Comparison of ENCODE assay signal across 24 cellular contexts in the genomic region with DNA sequence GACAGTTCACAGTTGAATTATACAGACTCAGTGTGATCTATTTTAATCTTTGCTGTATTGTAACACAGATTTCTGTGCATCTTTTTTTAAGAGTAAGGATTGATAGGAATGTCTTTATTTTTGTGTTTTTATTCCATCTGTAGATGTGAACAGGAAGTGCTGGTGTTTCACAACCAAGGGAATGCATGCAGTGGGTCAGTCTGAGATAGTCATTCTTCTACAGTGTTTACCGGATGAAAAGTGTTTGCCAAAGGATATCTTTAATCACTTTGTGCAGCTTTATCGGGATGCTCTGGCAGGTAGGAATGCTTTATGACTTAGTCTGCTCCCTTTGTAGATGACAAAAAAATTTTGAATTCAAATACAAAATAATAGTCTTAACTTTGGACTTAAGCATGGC.
DNase-seq lines count a peak whose midpoint lies in the region; ATAC-seq and TF ChIP-seq lines count a peak whose summit lies in the region.
"Had no signal": no experiment of that assay in that cellular context is flagged by ENCODE, and none has a peak within 500 bp of the region (broad histone marks: within the 10 kb centered on the region; RNA-seq: fewer than 3 reads in every experiment).

No MANE protein-coding gene starts in this region.

- no peaks in the 10 kb centered on the region for H3K27me3 ChIP-seq in CD8-positive, alpha-beta memory T cell (ENCODE audit: insufficient read depth, low read length, poor library complexity, severe bottlenecking)
- H3K27me3 ChIP-seq: adrenal gland, BE2C, gastrocnemius medialis, neural progenitor cell, upper lobe of right lung had no signal

- H3K27ac ChIP-seq in CD8-positive, alpha-beta memory T cell (ENCODE audit: low read depth, low read length) = no peak overlapping the region
- H3K27ac ChIP-seq: gastrocnemius medialis, neural progenitor cell, psoas muscle, upper lobe of right lung had no signal

- CTCF ChIA-PET in CD8-positive, alpha-beta memory T cell (lab: Charles Lee) = no interaction called here

- H3K4me1 Mint-ChIP-seq in HFFc6 (ENCODE audit: low read depth) = peaks cover 9% of the 10 kb centered on the region
- H3K4me1 Mint-ChIP-seq in CD8-positive, alpha-beta memory T cell = no peaks in the 10 kb centered on the region
- H3K4me1 Mint-ChIP-seq: activated CD8-positive, alpha-beta memory T cell treated with anti-CD3 and anti-CD28 coated beads, Interleukin-2, amount 10 ng/mL, durations not matched to agents 7 days and 5 days; central memory CD8-positive, alpha-beta T cell had no signal

- no peak overlapping the region for H3K4me3 ChIP-seq in cardiac fibroblast (replicated peaks in 1 of 2; ENCODE audit: low read depth in 2 of 2, low read length in 2 of 2)
- H3K4me3 ChIP-seq in fibroblast of villous mesenchyme (ENCODE audit: low read depth, low read length) = no peak overlapping the region
- no peak overlapping the region for H3K4me3 ChIP-seq in CD8-positive, alpha-beta memory T cell (ENCODE audit: low read length)
- H3K4me3 ChIP-seq: adrenal gland, gastrocnemius medialis, neural progenitor cell, psoas muscle, smooth muscle cell, upper lobe of right lung had no signal

- POLR2A ChIA-PET in CD8-positive, alpha-beta memory T cell (lab: Charles Lee) = interaction anchor here (0.7 kb wide), 1 partner anchor 97 kb away, joined by 6 read pairs; no protein-coding TSS in a partner anchor

- H3K36me3 Mint-ChIP-seq in HFFc6 (ENCODE audit: low read depth) = peaks cover 4% of the 10 kb centered on the region; the same call in 1 of the 2 replicates
- peaks cover 8 to 27% (median 12%) of the 10 kb centered on the region in 3 donors for H3K36me3 Mint-ChIP-seq in CD8-positive, alpha-beta memory T cell
- H3K36me3 Mint-ChIP-seq: activated CD8-positive, alpha-beta memory T cell treated with anti-CD3 and anti-CD28 coated beads, Interleukin-2, amount 10 ng/mL, durations not matched to agents 7 days and 5 days had no signal

- no peaks in the 10 kb centered on the region for H3K9me3 ChIP-seq in CD8-positive, alpha-beta memory T cell (ENCODE audit: low read length)
- H3K9me3 ChIP-seq: adrenal gland, BE2C, gastrocnemius medialis, psoas muscle, upper lobe of right lung had no signal

- H3K36me3 ChIP-seq in CD8-positive, alpha-beta memory T cell (ENCODE audit: insufficient read depth, low read length) = no peaks in the 10 kb centered on the region
- H3K36me3 ChIP-seq: adrenal gland, BE2C had no signal

- ATAC-seq in GM21381 (IDR thresholded peaks at IDR 0.05; ENCODE audit: unreplicated experiment) = no peak
- ATAC-seq: activated CD8-positive, alpha-beta memory T cell treated with anti-CD3 and anti-CD28 coated beads, Interleukin-2, amount 10 ng/mL, durations not matched to agents 7 days and 5 days; gastrocnemius medialis; psoas muscle; upper lobe of right lung had no signal

- H3K27ac Mint-ChIP-seq in HFFc6 = peak overlapping the region; percentile 15; the same call in 1 of the 2 replicates
- no peak overlapping the region for H3K27ac Mint-ChIP-seq in CD8-positive, alpha-beta memory T cell
- H3K27ac Mint-ChIP-seq: activated CD8-positive, alpha-beta memory T cell treated with anti-CD3 and anti-CD28 coated beads, Interleukin-2, amount 10 ng/mL, durations not matched to agents 7 days and 5 days; neural progenitor cell had no signal

- no peaks in the 10 kb centered on the region for H3K9me3 Mint-ChIP-seq in HFFc6
- no peaks in the 10 kb centered on the region for H3K9me3 Mint-ChIP-seq in CD8-positive, alpha-beta memory T cell
- H3K9me3 Mint-ChIP-seq: central memory CD8-positive, alpha-beta T cell; neural progenitor cell had no signal

- no peak for TF ChIP-seq CTCF in HFFc6 (IDR thresholded peaks at IDR 0.05)
- TF ChIP-seq CTCF in cardiac fibroblast (IDR thresholded peaks at IDR 0.05; ENCODE audit: low read depth, low read length) = no peak
- no peak for TF ChIP-seq CTCF in fibroblast of villous mesenchyme (IDR thresholded peaks at IDR 0.05; ENCODE audit: insufficient read depth, low read depth, low read length)

- peak; percentile 8 for DNase-seq in HFFc6
- peak; percentile 57 to 64 for DNase-seq in cardiac fibroblast (ENCODE audit: low read depth in 2 of 2)
- peak; percentile 61 for DNase-seq in fibroblast of villous mesenchyme (ENCODE audit: low read depth)
- no peak for DNase-seq in mesenteric fat pad (ENCODE audit: low spot score)
- no peak for DNase-seq in CD8-positive, alpha-beta memory T cell
- no peak for DNase-seq in NAMALWA (ENCODE audit: low spot score)
- DNase-seq: activated CD4-positive, alpha-beta T cell treated with anti-CD3 and anti-CD28 coated beads for 4 hours; activated CD8-positive, alpha-beta memory T cell treated with anti-CD3 and anti-CD28 coated beads, Interleukin-2, amount 10 ng/mL, durations not matched to agents 7 days and 5 days; activated effector memory CD4-positive, alpha-beta T cell treated with anti-CD3 and anti-CD28 coated beads, Interleukin-2, amount 50 U/mL, for 16 hours; BE2C; effector memory CD4-positive, alpha-beta T cell; gastrocnemius medialis; Karpas-422; NCI-H1105; NCI-H2081; NCI-H524 treated with DMSO at 0.1 percent for 48 hours; psoas muscle; stimulated activated CD4-positive, alpha-beta T cell treated with anti-CD3 and anti-CD28 coated beads, Interleukin-4, amount 100 ng/mL, for 24 hours; upper lobe of right lung had no signal

- H3K4me3 Mint-ChIP-seq in HFFc6 = no peak overlapping the region
- no peak overlapping the region for H3K4me3 Mint-ChIP-seq in CD8-positive, alpha-beta memory T cell
- H3K4me3 Mint-ChIP-seq: activated CD8-positive, alpha-beta memory T cell treated with anti-CD3 and anti-CD28 coated beads, Interleukin-2, amount 10 ng/mL, durations not matched to agents 7 days and 5 days; central memory CD8-positive, alpha-beta T cell; neural progenitor cell had no signal

- H3K27me3 Mint-ChIP-seq in HFFc6 (ENCODE audit: insufficient read depth) = peaks cover 1% of the 10 kb centered on the region; the same call in 1 of the 2 replicates
- H3K27me3 Mint-ChIP-seq in CD8-positive, alpha-beta memory T cell = no peaks in the 10 kb centered on the region
- H3K27me3 Mint-ChIP-seq: activated CD8-positive, alpha-beta memory T cell treated with anti-CD3 and anti-CD28 coated beads, Interleukin-2, amount 10 ng/mL, durations not matched to agents 7 days and 5 days; central memory CD8-positive, alpha-beta T cell had no signal

- H3K4me1 ChIP-seq in CD8-positive, alpha-beta memory T cell (ENCODE audit: insufficient read depth, low read length) = no peaks in the 10 kb centered on the region
- H3K4me1 ChIP-seq: adrenal gland, BE2C, gastrocnemius medialis, psoas muscle, upper lobe of right lung had no signal

Comparison
In these comparisons a context has a peak if more than half of its experiments do, and no peak if none do; other contexts are left out.
1. DNase-seq: peak in HFFc6 (single experiment), cardiac fibroblast (2 of 2) and fibroblast of villous mesenchyme (single experiment); none in mesenteric fat pad (single experiment), CD8-positive, alpha-beta memory T cell (0 of 5) and NAMALWA (single experiment).